10 cellular contexts compared by ENCODE assay signal in the genomic region with DNA sequence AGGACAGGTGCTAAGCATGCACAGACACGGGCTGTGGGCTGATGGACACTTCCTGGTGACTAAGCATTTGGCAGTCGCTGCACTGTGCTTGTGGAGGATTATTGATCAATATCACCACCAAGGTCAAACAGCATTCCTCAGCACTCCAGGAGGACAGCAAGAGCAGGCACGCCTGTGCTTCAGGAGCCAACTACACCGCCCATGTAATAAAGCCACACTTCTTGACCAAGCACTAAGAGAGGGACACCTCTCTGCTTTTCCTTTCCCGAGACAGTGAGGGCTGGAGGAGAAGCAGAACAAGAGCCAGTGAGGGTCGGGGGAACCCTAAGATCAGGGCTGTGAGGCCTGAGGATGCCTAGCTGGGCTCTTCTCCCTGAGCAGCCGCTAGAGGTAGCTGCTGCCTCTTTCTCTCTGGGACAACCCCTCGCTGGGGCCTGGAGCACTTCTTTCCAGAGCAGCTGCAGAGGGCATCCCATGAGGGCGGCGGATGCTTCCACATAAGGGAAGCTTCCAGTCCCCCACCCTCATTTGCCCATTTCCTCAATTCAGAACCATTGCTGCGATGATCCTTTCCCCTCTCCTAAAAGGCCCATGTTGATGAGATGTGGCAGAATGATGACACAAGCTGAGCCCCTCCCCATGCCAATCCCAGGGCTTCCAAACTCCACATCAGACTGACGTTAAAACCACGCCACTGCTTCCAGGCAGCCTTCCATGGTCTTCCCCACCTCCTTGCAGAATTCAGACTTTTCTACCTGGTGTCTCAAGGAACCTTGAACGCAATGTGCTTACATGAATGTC. TPM values are rescaled to one million over a fixed set of nuclear protein-coding genes. Genes with fewer than 3 reads are reported as not detected.
DNase-seq lines count a peak whose midpoint lies in the region; FAIRE-seq and TF ChIP-seq lines count a peak whose summit lies in the region.
"Had no signal": no experiment of that assay in that cellular context is flagged by ENCODE, and none has a peak within 500 bp of the region (broad histone marks: within the 10 kb centered on the region; RNA-seq: fewer than 3 reads in every experiment).

No MANE protein-coding gene starts in this region.

- no peak for FAIRE-seq in astrocyte (lab: Jason Lieb, UNC)

- peak; percentile 86 for DNase-seq in AG20443 (ENCODE audit: low spot score)
- DNase-seq in NCI-H2196 treated with DMSO at 0.1 percent for 48 hours (lab: John Stamatoyannopoulos, UW; ENCODE audit: unreplicated experiment), result peak; percentile 34
- peak; percentile 51 for DNase-seq in astrocyte (ENCODE audit: low read depth)
- DNase-seq in hepatic stellate cell (ENCODE audit: low spot score), result peak; percentile 74
- no peak for DNase-seq in cerebellar nuclear complex (lab: John Stamatoyannopoulos, UW)
- DNase-seq in activated gamma-delta T cell treated with Interleukin-2 at 50 U/mL for 16 hours, result no peak

- TF ChIP-seq CTCF in GM12874 (IDR thresholded peaks at IDR 0.05; ENCODE audit: insufficient read depth, low read depth, low read length), result peak; percentile 97
- peak; percentile 75 for TF ChIP-seq CTCF in astrocyte (IDR thresholded peaks at IDR 0.05; ENCODE audit: insufficient read depth, low read depth, low read length)

- peaks cover 5% of the 10 kb centered on the region for H4K20me1 ChIP-seq in astrocyte (ENCODE audit: insufficient read depth, low read length)

- H3K27me3 Mint-ChIP-seq in astrocyte (ENCODE audit: low read depth, unreplicated experiment), result peaks cover 2% of the 10 kb centered on the region
- H3K27me3 Mint-ChIP-seq: IgD-negative memory B cell had no signal

- no peaks in the 10 kb centered on the region for H3K4me1 ChIP-seq in astrocyte (ENCODE audit: insufficient read depth, low read length)

- peaks cover 10% of the 10 kb centered on the region for H3K4me1 Mint-ChIP-seq in astrocyte (ENCODE audit: low read depth, unreplicated experiment)
- H3K4me1 Mint-ChIP-seq: IgD-negative memory B cell had no signal

- no peaks in the 10 kb centered on the region for H3K27me3 ChIP-seq in astrocyte (ENCODE audit: insufficient read depth, low read length)
- H3K27me3 ChIP-seq: neutrophil had no signal

- no peak overlapping the region for H3K4me2 ChIP-seq in astrocyte (ENCODE audit: low read length)

- H3K9ac ChIP-seq in astrocyte (ENCODE audit: low read length), result no peak overlapping the region

- no peaks in the 10 kb centered on the region for H3K9me3 ChIP-seq in astrocyte (ENCODE audit: insufficient read depth, low read depth, low read length)
- H3K9me3 ChIP-seq: neutrophil had no signal

- no peaks in the 10 kb centered on the region for H3K79me2 ChIP-seq in astrocyte (ENCODE audit: insufficient read depth, low read length)

- H3K4me3 ChIP-seq in astrocyte (ENCODE audit: insufficient read depth, low read depth, low read length) (no peak overlapping the region), skin epidermis (no peak overlapping the region)

- H3K4me3 Mint-ChIP-seq in astrocyte (ENCODE audit: unreplicated experiment), result no peak overlapping the region

- no peak overlapping the region for H3K27ac Mint-ChIP-seq in astrocyte (ENCODE audit: unreplicated experiment)

- no peaks in the 10 kb centered on the region for H3K9me3 Mint-ChIP-seq in astrocyte (ENCODE audit: unreplicated experiment)

- H2AFZ ChIP-seq in astrocyte (ENCODE audit: low read depth, low read length), result no peak overlapping the region

- peaks cover 10% of the 10 kb centered on the region for H3K36me3 Mint-ChIP-seq in astrocyte (ENCODE audit: low read depth, unreplicated experiment)
- H3K36me3 Mint-ChIP-seq: IgD-negative memory B cell had no signal

- H3K36me3 ChIP-seq in astrocyte (ENCODE audit: insufficient read depth, low read length), result no peaks in the 10 kb centered on the region
- H3K36me3 ChIP-seq: neutrophil had no signal

- H3K27ac ChIP-seq in astrocyte (ENCODE audit: low read depth, low read length), result no peak overlapping the region
- H3K27ac ChIP-seq in skin epidermis, result peak overlapping the region in 15 of 21 experiments; percentile 1 to 66 (median 31)
- H3K27ac ChIP-seq: neutrophil had no signal

RNA-seq across cellular contexts. Expression of a gene that starts 19.1 kb away (rescaled TPM):
- total RNA-seq in astrocyte, result 6.6 and 8.1 TPM in 2 replicates

RNA-seq across cellular contexts. Expression of a gene that starts 39.6 kb away (rescaled TPM):
- total RNA-seq in astrocyte, result not detected in 2 replicates

RNA-seq across cellular contexts. Expression of a gene that starts 40.9 kb away (rescaled TPM):
- not detected in 2 replicates for total RNA-seq in astrocyte

Comparison
In these comparisons a context has a peak if more than half of its experiments do, and no peak if none do; other contexts are left out.
1. DNase-seq: peak in AG20443 (single experiment), NCI-H2196 treated with DMSO at 0.1 percent for 48 hours (single experiment), astrocyte (single experiment) and hepatic stellate cell (single experiment); none in cerebellar nuclear complex (0 of 2) and activated gamma-delta T cell treated with Interleukin-2 at 50 U/mL for 16 hours (single experiment).